Comparison of ENCODE assay signal across 23 cellular contexts in genomic region chr11:44388828-44389645, GRCh38.
DNase-seq lines count a peak whose midpoint lies in the region; ATAC-seq, FAIRE-seq and TF ChIP-seq lines count a peak whose summit lies in the region.
"Had no signal": no experiment of that assay in that cellular context is flagged by ENCODE, and none has a peak within 500 bp of the region (broad histone marks: within the 10 kb centered on the region; RNA-seq: fewer than 3 reads in every experiment).

No MANE protein-coding gene starts in this region.

- no peak overlapping the region for H3K4me3 Mint-ChIP-seq in T-helper 17 cell
- H3K4me3 Mint-ChIP-seq: activated naive CD8-positive, alpha-beta T cell; activated T-helper 17 cell treated with anti-CD3 and anti-CD28 coated beads, Interleukin-2, amount 50 U/mL, for 72 hours; immature natural killer cell; stimulated activated effector memory CD8-positive, alpha-beta T cell treated with anti-CD3 and anti-CD28 coated beads, Interleukin-12 subunit alpha, Interleukin-12 subunit beta, amount 100 ng/mL, for 72 hours; T-cell had no signal

- H3K27me3 Mint-ChIP-seq in T-helper 17 cell = peaks cover 46% of the 10 kb centered on the region

- no peaks in the 10 kb centered on the region for H3K36me3 ChIP-seq in ES-I3 (ENCODE audit: insufficient read depth, low read length)
- no peaks in the 10 kb centered on the region for H3K36me3 ChIP-seq in Karpas-422 (ENCODE audit: insufficient read depth, low read length)
- H3K36me3 ChIP-seq in iPS-15b (ENCODE audit: control insufficient read depth, insufficient read depth, low read length) = no peaks in the 10 kb centered on the region
- no peaks in the 10 kb centered on the region for H3K36me3 ChIP-seq in small intestine (ENCODE audit: control insufficient read depth in 2 of 2, insufficient read depth in 2 of 2, low read length in 2 of 2)

- no peak for ATAC-seq in T-helper 17 cell
- ATAC-seq: activated T-helper 17 cell treated with anti-CD3 and anti-CD28 coated beads, Interleukin-2, amount 50 U/mL, for 72 hours; body of pancreas; GM12878; Panc1; stimulated activated effector memory CD8-positive, alpha-beta T cell treated with anti-CD3 and anti-CD28 coated beads, Interleukin-12 subunit alpha, Interleukin-12 subunit beta, amount 100 ng/mL, for 72 hours; T-cell had no signal

- no peak overlapping the region for H3K27ac Mint-ChIP-seq in T-helper 17 cell
- H3K27ac Mint-ChIP-seq: activated naive CD8-positive, alpha-beta T cell; activated T-helper 17 cell treated with anti-CD3 and anti-CD28 coated beads, Interleukin-2, amount 50 U/mL, for 72 hours; immature natural killer cell; stimulated activated effector memory CD8-positive, alpha-beta T cell treated with anti-CD3 and anti-CD28 coated beads, Interleukin-12 subunit alpha, Interleukin-12 subunit beta, amount 100 ng/mL, for 72 hours had no signal

- WGBS in small intestine, 3 donors = 22 to 26% (median 23%) methylated on average over 10 of the region's 10 CpGs

- intact Hi-C loops in dorsolateral prefrontal cortex (cut with DNase I) = loop anchor here in 1 of 2 donors (10.0 kb wide), 1 partner anchor 64 kb away; no protein-coding TSS in a partner anchor

- H3K4me3 ChIP-seq in Karpas-422 (ENCODE audit: low read length) = no peak overlapping the region
- peak overlapping the region; percentile 5 for H3K4me3 ChIP-seq in iPS-15b (ENCODE audit: low read depth, low read length)
- no peak overlapping the region for H3K4me3 ChIP-seq in small intestine (ENCODE audit: low read depth in 1 of 2, low read length in 2 of 2)
- peak overlapping the region in 3 of 59 donors; percentile 3 to 17 (median 9) for H3K4me3 ChIP-seq in dorsolateral prefrontal cortex
- H3K4me3 ChIP-seq: body of pancreas, GM12878 had no signal

- H3K4me2 ChIP-seq in Karpas-422 (ENCODE audit: low read depth, low read length, poor library complexity, severe bottlenecking) = no peak overlapping the region

- H2AFZ ChIP-seq in Karpas-422 (ENCODE audit: low read length) = no peak overlapping the region

- no peaks in the 10 kb centered on the region for H3K9me2 ChIP-seq in Karpas-422 (replicated peaks; ENCODE audit: insufficient read depth, low read length)

- no peaks in the 10 kb centered on the region for H3K4me1 Mint-ChIP-seq in T-helper 17 cell
- H3K4me1 Mint-ChIP-seq: activated T-helper 17 cell treated with anti-CD3 and anti-CD28 coated beads, Interleukin-2, amount 50 U/mL, for 72 hours; stimulated activated effector memory CD8-positive, alpha-beta T cell treated with anti-CD3 and anti-CD28 coated beads, Interleukin-12 subunit alpha, Interleukin-12 subunit beta, amount 100 ng/mL, for 72 hours; T-cell had no signal

- DNase-seq in Karpas-422 (peak; percentile 16), small intestine (peak; percentile 33), T-helper 17 cell (no peak), dorsolateral prefrontal cortex (no peak), SIG-M5 treated with dmso at 0.1 percent for 504 hours (lab: John Stamatoyannopoulos, UW; ENCODE audit: unreplicated experiment) (no peak)
- DNase-seq: activated CD8-positive, alpha-beta memory T cell treated with anti-CD3 and anti-CD28 coated beads, Interleukin-2, amount 50 U/mL, for 4 hours; AML-193; body of pancreas; DMS79; immature natural killer cell; NCI-H2081 treated with DMSO at 0.1 percent for 48 hours; SIG-M5; stimulated activated CD4-positive, alpha-beta T cell treated with anti-CD3 and anti-CD28 coated beads, Interleukin-2, amount 100 ng/mL, for 24 hours; T-cell had no signal

- no peaks in the 10 kb centered on the region for H3K79me2 ChIP-seq in Karpas-422 (ENCODE audit: low read length)

- H4K20me1 ChIP-seq in Karpas-422 (ENCODE audit: insufficient read depth, low read depth, low read length) = no peaks in the 10 kb centered on the region

- H3K9ac ChIP-seq in ES-I3 (ENCODE audit: low read depth, low read length) = peak overlapping the region; percentile 23; the same call in 1 of the 2 replicates
- H3K9ac ChIP-seq in Karpas-422 (ENCODE audit: low read length) = no peak overlapping the region
- no peak overlapping the region for H3K9ac ChIP-seq in iPS-15b (ENCODE audit: low read depth, low read length)

- H3K27me3 ChIP-seq in Karpas-422 (ENCODE audit: low read length) (no peaks in the 10 kb centered on the region), iPS-15b (ENCODE audit: control insufficient read depth, insufficient read depth, low read length) (peaks cover 5% of the 10 kb centered on the region), small intestine (ENCODE audit: control insufficient read depth in 2 of 2, insufficient read depth in 2 of 2, low read length in 2 of 2) (no peaks in the 10 kb centered on the region), dorsolateral prefrontal cortex (peaks cover 0 to 24% (median 3%) of the 10 kb centered on the region in 45 donors)
- H3K27me3 ChIP-seq: body of pancreas had no signal

- FAIRE-seq in small intestine (lab: Jason Lieb, UNC) = no peak
- FAIRE-seq: colon, GM12878 had no signal

- H3K9me3 ChIP-seq in ES-I3 (ENCODE audit: control insufficient read depth, insufficient read depth, low read length) (peaks cover 4% of the 10 kb centered on the region; the same call in 1 of the 2 replicates), Karpas-422 (ENCODE audit: low read length) (no peaks in the 10 kb centered on the region), iPS-15b (ENCODE audit: control insufficient read depth, insufficient read depth, low read length) (peaks cover 4% of the 10 kb centered on the region), small intestine (ENCODE audit: control insufficient read depth, low read depth) (no peaks in the 10 kb centered on the region), T-helper 17 cell (ENCODE audit: control insufficient read depth, low read length, poor library complexity, severe bottlenecking) (peaks cover 4% of the 10 kb centered on the region)

- H3K36me3 Mint-ChIP-seq in T-helper 17 cell (ENCODE audit: low read depth) = no peaks in the 10 kb centered on the region
- H3K36me3 Mint-ChIP-seq: activated naive CD8-positive, alpha-beta T cell; immature natural killer cell; stimulated activated effector memory CD8-positive, alpha-beta T cell treated with anti-CD3 and anti-CD28 coated beads, Interleukin-12 subunit alpha, Interleukin-12 subunit beta, amount 100 ng/mL, for 72 hours; T-cell had no signal

- H3K4me1 ChIP-seq in ES-I3 (ENCODE audit: insufficient read depth, low read length) (no peaks in the 10 kb centered on the region), Karpas-422 (ENCODE audit: low read length) (no peaks in the 10 kb centered on the region), iPS-15b (ENCODE audit: control insufficient read depth, insufficient read depth, low read length) (peaks cover 4% of the 10 kb centered on the region), small intestine (ENCODE audit: control insufficient read depth in 2 of 2, insufficient read depth in 1 of 2, low read depth in 1 of 2, low read length in 1 of 2) (no peaks in the 10 kb centered on the region)
- H3K4me1 ChIP-seq: body of pancreas had no signal

- no peak for TF ChIP-seq CTCF in dorsolateral prefrontal cortex (IDR thresholded peaks at IDR 0.05 in 54 of 56, conservative IDR thresholded peaks at IDR 0.05 in 2 of 56; ENCODE audit: low read depth in 1 of 56, partially characterized antibody in 56 of 56)

- H3K27ac ChIP-seq in Karpas-422 (ENCODE audit: low read length) (no peak overlapping the region), small intestine (ENCODE audit: low read depth in 1 of 2, low read length in 1 of 2) (no peak overlapping the region), dorsolateral prefrontal cortex (no peak overlapping the region)
- H3K27ac ChIP-seq: body of pancreas, VCaP had no signal

Comparison
In these comparisons a context has a peak if more than half of its experiments do, and no peak if none do; other contexts are left out.
1. DNase-seq: peak in Karpas-422 (single experiment) and small intestine (single experiment); none in T-helper 17 cell (0 of 3), dorsolateral prefrontal cortex (0 of 10) and SIG-M5 treated with dmso at 0.1 percent for 504 hours (single experiment).